Comparison of ENCODE assay signal across 15 cellular contexts in genomic region chr12:89058393-89058792, GRCh38.
A peak's percentile ranks its signal among the peaks of the same experiment; 100 is the strongest.
DNase-seq lines count a peak whose midpoint lies in the region; ATAC-seq, FAIRE-seq and TF ChIP-seq lines count a peak whose summit lies in the region.
"Had no signal": no experiment of that assay in that cellular context is flagged by ENCODE, and none has a peak within 500 bp of the region (broad histone marks: within the 10 kb centered on the region; RNA-seq: fewer than 3 reads in every experiment).

No MANE protein-coding gene starts in this region.

- H3K4me1 ChIP-seq in Caco-2 = peaks cover 30% of the 10 kb centered on the region
- no peaks in the 10 kb centered on the region; a peak in 1 of 5 replicates for H3K4me1 ChIP-seq in K562 (replicated peaks in 1 of 2; ENCODE audit: control insufficient read depth in 2 of 2, insufficient read depth in 2 of 2, low read length in 2 of 2)
- H3K4me1 ChIP-seq in HepG2 (ENCODE audit: insufficient read depth, low read length) = peaks cover 26% of the 10 kb centered on the region
- H3K4me1 ChIP-seq in pancreas = no peaks in the 10 kb centered on the region
- H3K4me1 ChIP-seq: HAP-1 had no signal

- H3K9me3 ChIP-seq in Caco-2 = peaks cover 4% of the 10 kb centered on the region
- no peaks in the 10 kb centered on the region for H3K9me3 ChIP-seq in K562 (replicated peaks; ENCODE audit: control insufficient read depth, insufficient read depth, low read depth, low read length)
- H3K9me3 ChIP-seq in HepG2 (ENCODE audit: low read length) = peaks cover under 1% of the 10 kb centered on the region
- no peaks in the 10 kb centered on the region for H3K9me3 ChIP-seq in pancreas
- H3K9me3 ChIP-seq: HAP-1 had no signal

- no peaks in the 10 kb centered on the region for H3K9me3 Mint-ChIP-seq in Caco-2 (ENCODE audit: unreplicated experiment)
- H3K9me3 Mint-ChIP-seq: CD4-positive, alpha-beta T cell had no signal

- no peak for TF ChIP-seq RAD21 in K562 (CRISPR knock-in tag; conservative IDR thresholded peaks at IDR 0.05 in 1 of 2, IDR thresholded peaks at IDR 0.05 in 1 of 2)
- no peak for TF ChIP-seq RAD21 in HepG2 (CRISPR knock-in tag; IDR thresholded peaks at IDR 0.05)

- H3K9ac ChIP-seq in K562 (ENCODE audit: insufficient read depth in 1 of 2, low read depth in 2 of 2, low read length in 2 of 2) (no peak overlapping the region), HepG2 (ENCODE audit: insufficient read depth, low read depth, low read length) (no peak overlapping the region)

- no peak for ATAC-seq in K562
- ATAC-seq in HepG2 = peak; percentile 29; the same call in 1 of the 3 replicates
- ATAC-seq in pancreas = peak in 3 of 4 donors; percentile 25 to 61 (median 35)

- TF ChIP-seq CTCF in Caco-2 (IDR thresholded peaks at IDR 0.05; ENCODE audit: insufficient read depth in 1 of 2, low read depth in 1 of 2, low read length in 1 of 2, severe bottlenecking in 1 of 2, unreplicated experiment in 1 of 2) = no peak
- no peak for TF ChIP-seq CTCF in K562 (IDR thresholded peaks at IDR 0.05 in 2 of 3, conservative IDR thresholded peaks at IDR 0.05 in 1 of 3; ENCODE audit: insufficient read depth in 2 of 3, low read depth in 1 of 3, low read length in 3 of 3)
- TF ChIP-seq CTCF in HepG2 (CRISPR knock-in tag; IDR thresholded peaks at IDR 0.05) = no peak
- no peak for TF ChIP-seq CTCF in pancreas (IDR thresholded peaks at IDR 0.05)

- no peaks in the 10 kb centered on the region for H4K20me1 ChIP-seq in K562 (replicated peaks; ENCODE audit: control insufficient read depth, insufficient read depth, low read length)
- H4K20me1 ChIP-seq in HepG2 (ENCODE audit: insufficient read depth, low read length) = no peaks in the 10 kb centered on the region

- peak overlapping the region; percentile 8 for H3K4me3 Mint-ChIP-seq in Caco-2 (ENCODE audit: unreplicated experiment)
- H3K4me3 Mint-ChIP-seq: B cell; CD4-positive, alpha-beta T cell had no signal

- intact Hi-C loops in Caco-2 (cut with micrococcal nuclease; ENCODE audit: unreplicated experiment) (loop anchor here (2.0 to 10.0 kb wide), 2 partner anchors 206 to 294 kb away; partner anchors contain the start of gene DUSP6), K562 (cut with micrococcal nuclease) (loop anchor here (10.0 kb wide), 1 partner anchor 466 kb away; the partner anchor contains the start of genes GALNT4 and POC1B), HepG2 (cut with micrococcal nuclease; ENCODE audit: unreplicated experiment) (no loop called here), pancreas (cut with DNase I) (no loop called here)

- H3K9me1 ChIP-seq in K562 (ENCODE audit: control insufficient read depth, insufficient read depth, low read length) = no peaks in the 10 kb centered on the region

- H3K4me2 ChIP-seq in K562 (ENCODE audit: insufficient read depth, low read length) (no peak overlapping the region), HepG2 (ENCODE audit: low read depth, low read length) (peak overlapping the region; percentile 33; the same call in 1 of the 2 replicates)

- H3K4me3 ChIP-seq in Caco-2 (ENCODE audit: low read depth, low read length) (no peak overlapping the region), K562 (no peak overlapping the region), HepG2 (replicated peaks in 1 of 3; ENCODE audit: insufficient read depth in 1 of 3, low read depth in 2 of 3, low read length in 3 of 3) (no peak overlapping the region), pancreas (no peak overlapping the region)
- H3K4me3 ChIP-seq: HAP-1 had no signal

- CTCF ChIA-PET in Caco-2 (lab: Charles Lee) (no interaction called here), K562 (lab: Yijun Ruan, JAX; ENCODE audit: low intra/inter-chr PET ratio) (no interaction called here), HepG2 (lab: Yijun Ruan, JAX; ENCODE audit: low intra/inter-chr PET ratio, low total read pairs) (no interaction called here)

- H3K27me3 Mint-ChIP-seq in Caco-2 (ENCODE audit: insufficient read depth, unreplicated experiment) = no peaks in the 10 kb centered on the region
- H3K27me3 Mint-ChIP-seq: CD4-positive, alpha-beta T cell had no signal

- no peak for TF ChIP-seq EP300 in K562 (IDR thresholded peaks at IDR 0.05; ENCODE audit: low read length)
- no peak for TF ChIP-seq EP300 in HepG2 (IDR thresholded peaks at IDR 0.05; ENCODE audit: low read depth in 2 of 2, low read length in 2 of 2)
- no peak for TF ChIP-seq EP300 in HepG2 (CRISPR knock-in tag; IDR thresholded peaks at IDR 0.05; ENCODE audit: borderline replicate concordance)

- in situ Hi-C loops in K562 (cut with MboI) = loop anchor here (10.0 kb wide), 1 partner anchor 396 kb away; no protein-coding TSS in a partner anchor
- in situ Hi-C loops in HepG2 (cut with HindIII; ENCODE audit: extremely low pct_ligation_motif_present, low pct_unique_long_range_greater_than_20kb) = loop anchor here (5.0 to 25.0 kb wide), 3 partner anchors 279 to 466 kb away; partner anchors contain the start of genes GALNT4 and POC1B

- H3K27me3 ChIP-seq in Caco-2 (replicated peaks; ENCODE audit: control insufficient read depth, insufficient read depth, low read length) (no peaks in the 10 kb centered on the region), K562 (ENCODE audit: control insufficient read depth in 2 of 2, insufficient read depth in 2 of 2, low read length in 2 of 2) (no peaks in the 10 kb centered on the region), HepG2 (ENCODE audit: control insufficient read depth in 1 of 2, insufficient read depth in 2 of 2, low read length in 2 of 2) (no peaks in the 10 kb centered on the region), pancreas (no peaks in the 10 kb centered on the region)

- TF ChIP-seq POLR2A in K562 (conservative IDR thresholded peaks at IDR 0.05) (no peak), HepG2 (IDR thresholded peaks at IDR 0.05; ENCODE audit: insufficient read depth in 1 of 2, low read depth in 2 of 2, low read length in 2 of 2) (no peak)

- FAIRE-seq in K562 (lab: Jason Lieb, UNC) = no peak
- FAIRE-seq in HepG2 (lab: Jason Lieb, UNC) = no peak
- no peak for FAIRE-seq in pancreas (lab: Jason Lieb, UNC)
- FAIRE-seq: A204.1, H1 had no signal

- H3K27ac Mint-ChIP-seq in Caco-2 (ENCODE audit: unreplicated experiment) = peak overlapping the region; percentile 37
- H3K27ac Mint-ChIP-seq: B cell; CD4-positive, alpha-beta T cell had no signal

- H3K4me1 Mint-ChIP-seq in Caco-2 (ENCODE audit: low read depth, unreplicated experiment) = peaks cover 29% of the 10 kb centered on the region
- H3K4me1 Mint-ChIP-seq: B cell had no signal

- POLR2A ChIA-PET in Caco-2 (lab: Charles Lee) = no interaction called here
- POLR2A ChIA-PET in K562 (lab: Yijun Ruan, JAX) = no interaction called here
- POLR2A ChIA-PET in HepG2 (lab: Yijun Ruan, JAX) = interaction anchor here (0.9 kb wide), 1 partner anchor 294 kb away, joined by 4 read pairs; the partner anchor contains the start of gene DUSP6

- H2AFZ ChIP-seq in K562 (ENCODE audit: low read depth, low read length) (no peak overlapping the region), HepG2 (ENCODE audit: low read length) (no peak overlapping the region)

- H3K79me2 ChIP-seq in K562 (ENCODE audit: control insufficient read depth, insufficient read depth, low read length) (no peaks in the 10 kb centered on the region), HepG2 (ENCODE audit: insufficient read depth, low read length) (no peaks in the 10 kb centered on the region)

- H3K36me3 Mint-ChIP-seq in Caco-2 (ENCODE audit: insufficient read depth, unreplicated experiment) = no peaks in the 10 kb centered on the region

- DNase-seq in Caco-2 (peak in 1 of 2 experiments; percentile 11), K562 (ENCODE audit: extremely low read depth in 1 of 4, low spot score in 3 of 4) (no peak), HepG2 (ENCODE audit: low spot score) (peak; percentile 6), pancreas (no peak), DMS 273 treated with DMSO at 0.1 percent for 48 hours (lab: John Stamatoyannopoulos, UW) (no peak), RKO (ENCODE audit: low spot score) (no peak)
- DNase-seq in activated CD4-positive, alpha-beta T cell treated with anti-CD3 and anti-CD28 coated beads, Interleukin-2, amount 50 U/mL, for 48 hours = no peak
- DNase-seq: C1 segment of cervical spinal cord; CD4-positive, alpha-beta T cell; DMS153; IMR-90 had no signal

- H3K36me3 ChIP-seq in Caco-2 (ENCODE audit: control insufficient read depth, insufficient read depth, low read length) (no peaks in the 10 kb centered on the region), K562 (ENCODE audit: control insufficient read depth, insufficient read depth, low read length) (no peaks in the 10 kb centered on the region), HepG2 (replicated peaks in 1 of 2; ENCODE audit: control insufficient read depth in 1 of 2, insufficient read depth in 2 of 2, low read length in 2 of 2) (no peaks in the 10 kb centered on the region), pancreas (no peaks in the 10 kb centered on the region)
- H3K36me3 ChIP-seq: HAP-1 had no signal

- H3K27ac ChIP-seq in K562 (ENCODE audit: extremely low read depth, low read depth, low read length) = no peak overlapping the region
- no peak overlapping the region for H3K27ac ChIP-seq in HepG2 (ENCODE audit: extremely low read length, insufficient read depth, low read length)
- no peak overlapping the region for H3K27ac ChIP-seq in pancreas

- BruUV-seq in Caco-2 (replicated peaks; lab: Mats Ljungman, UMichigan) (no TSS peak), K562 (replicated peaks; lab: Mats Ljungman, UMichigan) (no TSS peak), HepG2 (replicated peaks; lab: Mats Ljungman, UMichigan) (no TSS peak)

TF ChIP-seq in K562, 482 proteins besides CTCF, POLR2A, EP300 and RAD21:
- 0 out of 2 replicates have a peak, but pooled peaks have one; percentile 11 for TF ChIP-seq TCF3 (CRISPR knock-in tag; IDR thresholded peaks at IDR 0.05)
- no peak for TF ChIP-seq HMGN3 (IDR thresholded peaks at IDR 0.05; ENCODE audit: borderline replicate concordance, extremely low read depth, insufficient read length, low read depth, low read length)

TF ChIP-seq in HepG2, 621 proteins besides CTCF, POLR2A, EP300 and RAD21:
- TF ChIP-seq ZSCAN25 (CRISPR knock-in tag; IDR thresholded peaks at IDR 0.05) (no peak), HNF4A (CRISPR knock-in tag; IDR thresholded peaks at IDR 0.05) (peak; percentile 43; the same call in 1 of the 2 replicates), MAF1 (CRISPR knock-in tag; IDR thresholded peaks at IDR 0.05; ENCODE audit: borderline replicate concordance) (no peak), CEBPG (CRISPR knock-in tag; IDR thresholded peaks at IDR 0.05) (no peak), ZNF362 (CRISPR knock-in tag; IDR thresholded peaks at IDR 0.05; ENCODE audit: borderline replicate concordance) (peak; percentile 35; the same call in 1 of the 2 replicates), ZNF644 (CRISPR knock-in tag; IDR thresholded peaks at IDR 0.05; ENCODE audit: low read depth) (0 out of 2 replicates have a peak, but pooled peaks have one; percentile 30)

Comparison
In these comparisons a context has a peak if more than half of its experiments do, and no peak if none do; other contexts are left out.
1. intact Hi-C loops: an anchor here in Caco-2 (2.0 to 10.0 kb wide) and K562 (10.0 kb wide); none called in HepG2 and pancreas.